Comparison of ENCODE assay signal across 1 cellular context in genomic region chr4:155758500-155759371, GRCh38.
TF ChIP-seq lines count a peak whose summit lies in the region.

GUCY1B1 (plus strand) TSS chr4:155759021; CDS start chr4:155759141, 120 bp downstream.

TF ChIP-seq in K562, 482 proteins besides CTCF, POLR2A, EP300 and RAD21 (continued from another document):
- TF ChIP-seq PKNOX1 (IDR thresholded peaks at IDR 0.05), result peak; percentile 38; the same call in 1 of the 2 replicates
